In the genomic region with DNA sequence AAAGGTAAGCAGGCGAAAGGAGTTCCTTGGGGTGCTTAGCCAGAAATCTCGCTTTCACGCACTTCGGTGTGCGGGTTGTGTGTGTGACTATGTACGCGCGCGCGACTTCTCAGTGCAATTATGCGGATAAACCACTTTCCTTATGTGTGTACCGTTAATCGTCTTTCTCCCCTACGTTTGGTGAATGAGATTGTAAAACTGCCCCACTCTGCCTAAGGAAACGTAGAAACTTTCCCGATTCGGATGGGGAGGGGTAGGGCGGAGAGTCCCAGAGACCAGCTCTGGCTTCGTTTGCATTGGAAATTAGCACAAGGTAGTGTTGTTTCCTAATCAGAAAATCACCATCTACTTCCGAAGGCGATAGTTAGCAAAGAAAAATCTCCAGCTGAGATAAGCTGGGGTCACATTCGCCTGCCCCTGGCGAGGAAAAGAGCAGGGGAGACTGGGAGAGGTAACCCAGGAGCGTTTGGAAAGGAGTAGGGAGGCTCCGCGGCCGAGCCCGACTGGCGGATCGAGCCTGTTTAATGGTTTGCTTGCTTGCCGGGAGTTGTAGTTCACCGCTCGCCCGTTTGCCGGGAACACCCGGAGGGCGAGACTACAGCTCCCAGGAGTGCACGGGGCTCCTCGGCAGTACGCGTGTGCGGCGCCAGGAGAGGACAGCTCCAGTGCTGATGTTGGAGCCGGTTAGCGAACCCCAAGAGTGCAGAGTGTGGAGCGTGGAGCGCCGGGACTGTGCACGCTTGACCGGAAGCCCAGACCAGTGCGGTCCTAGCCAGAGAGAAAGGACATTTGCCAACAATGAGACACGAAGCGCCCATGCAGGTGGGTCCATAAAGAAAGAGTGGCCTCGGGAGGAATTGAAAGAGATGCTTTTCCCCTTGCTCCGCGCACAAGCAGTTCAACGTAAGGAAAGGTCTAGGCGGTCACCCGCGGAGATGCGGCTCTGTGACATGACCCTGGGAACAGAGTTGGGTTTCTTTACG, we compare ENCODE assay signal across 8 cellular contexts. TPM values are rescaled to one million over a fixed set of nuclear protein-coding genes. Genes with fewer than 3 reads are reported as not detected.
DNase-seq lines count a peak whose midpoint lies in the region; ATAC-seq and TF ChIP-seq lines count a peak whose summit lies in the region.

RAB3C (plus strand) TSS at position 665 of the 983 bp plus-strand sequence; CDS start at position 799, 134 bp downstream.

- TF ChIP-seq POLR2A in esophagus squamous epithelium (IDR thresholded peaks at IDR 0.05), result no peak

- 3 to 5% methylated on average over 38 to 41 of the region's 62 CpGs for WGBS in esophagus squamous epithelium, 2 donors

- H3K36me3 ChIP-seq in esophagus squamous epithelium, result no peaks in the 10 kb centered on the region
- no peaks in the 10 kb centered on the region for H3K36me3 ChIP-seq in mucosa of descending colon (ENCODE audit: low read depth)

- H3K9me3 ChIP-seq in esophagus squamous epithelium, result peaks cover 0 to 3% (median 0%) of the 10 kb centered on the region in 3 donors
- no peaks in the 10 kb centered on the region for H3K9me3 ChIP-seq in mucosa of descending colon

- TF ChIP-seq CTCF in esophagus squamous epithelium (IDR thresholded peaks at IDR 0.05) (peak in 3 of 6 experiments; percentile 7 to 28 (median 18)), mucosa of descending colon (IDR thresholded peaks at IDR 0.05) (no peak)

- peak within 1 kb of the TSS; percentile 50 for H3K27ac Mint-ChIP-seq in stimulated activated effector memory CD8-positive, alpha-beta T cell treated with anti-CD3 and anti-CD28 coated beads, Interleukin-12 subunit alpha, Interleukin-12 subunit beta, amount 100 ng/mL, for 72 hours

- no peaks in the 10 kb centered on the region for H3K9me3 Mint-ChIP-seq in stimulated activated effector memory CD8-positive, alpha-beta T cell treated with anti-CD3 and anti-CD28 coated beads, Interleukin-12 subunit alpha, Interleukin-12 subunit beta, amount 100 ng/mL, for 72 hours

- peaks cover 14% of the 10 kb centered on the region for H3K4me1 Mint-ChIP-seq in stimulated activated effector memory CD8-positive, alpha-beta T cell treated with anti-CD3 and anti-CD28 coated beads, Interleukin-12 subunit alpha, Interleukin-12 subunit beta, amount 100 ng/mL, for 72 hours

- H3K4me3 Mint-ChIP-seq in stimulated activated effector memory CD8-positive, alpha-beta T cell treated with anti-CD3 and anti-CD28 coated beads, Interleukin-12 subunit alpha, Interleukin-12 subunit beta, amount 100 ng/mL, for 72 hours, result peak within 1 kb of the TSS; percentile 67

- peak; percentile 100 for ATAC-seq in GM19438 (IDR thresholded peaks at IDR 0.05; ENCODE audit: low read depth, unreplicated experiment)
- ATAC-seq in HG03460 (IDR thresholded peaks at IDR 0.05; ENCODE audit: unreplicated experiment), result peak; percentile 100
- ATAC-seq in mucosa of descending colon, result peak; percentile 100
- peak; percentile 92 for ATAC-seq in stimulated activated effector memory CD8-positive, alpha-beta T cell treated with anti-CD3 and anti-CD28 coated beads, Interleukin-12 subunit alpha, Interleukin-12 subunit beta, amount 100 ng/mL, for 72 hours

- H3K36me3 Mint-ChIP-seq in stimulated activated effector memory CD8-positive, alpha-beta T cell treated with anti-CD3 and anti-CD28 coated beads, Interleukin-12 subunit alpha, Interleukin-12 subunit beta, amount 100 ng/mL, for 72 hours, result no peaks in the 10 kb centered on the region

- DNase-seq in COLO668 (lab: John Stamatoyannopoulos, UW; ENCODE audit: unreplicated experiment) (peak; percentile 93), NCI-H524 (lab: John Stamatoyannopoulos, UW) (peak; percentile 85 to 95), esophagus squamous epithelium (lab: John Stamatoyannopoulos, UW) (peak; percentile 54), mucosa of descending colon (peak; percentile 91 to 94 (median 92))
- DNase-seq in activated CD8-positive, alpha-beta memory T cell treated with anti-CD3 and anti-CD28 coated beads, Interleukin-2, amount 50 U/mL, for 48 hours, result peak; percentile 77
- DNase-seq in stimulated activated effector memory CD8-positive, alpha-beta T cell treated with anti-CD3 and anti-CD28 coated beads, Interleukin-12 subunit alpha, Interleukin-12 subunit beta, amount 100 ng/mL, for 72 hours (ENCODE audit: low spot score in 2 of 2), result no peak

- H3K27me3 ChIP-seq in esophagus squamous epithelium, result peaks cover 0 to 54% (median 0%) of the 10 kb centered on the region in 4 donors

- H3K4me3 ChIP-seq in esophagus squamous epithelium, result peak within 1 kb of the TSS; percentile 10 to 64 (median 42)
- no peak within 1 kb of the TSS for H3K4me3 ChIP-seq in mucosa of descending colon

- intact Hi-C loops in esophagus squamous epithelium (cut with DNase I) (no loop called here), mucosa of descending colon (cut with DNase I, micrococcal nuclease) (no loop called here)

- no peak within 1 kb of the TSS for H3K27ac ChIP-seq in esophagus squamous epithelium

- peaks cover 3 to 18% (median 10%) of the 10 kb centered on the region in 3 donors for H3K4me1 ChIP-seq in esophagus squamous epithelium
- H3K4me1 ChIP-seq in mucosa of descending colon (ENCODE audit: low read depth), result no peaks in the 10 kb centered on the region

RNA-seq across cellular contexts. Expression of gene RAB3C, which starts in this region (rescaled TPM):
- under 1 TPM in 3 of 4 donors, not detected in 1; 0.09 to 0.38 (median 0.21) TPM for total RNA-seq in esophagus squamous epithelium
- total RNA-seq in mucosa of descending colon, result 1 to 10 TPM; 2.9 to 4.8 (median 3.1) TPM

Comparison
In these comparisons a context has a peak if more than half of its experiments do, and no peak if none do; other contexts are left out.
1. Peak in DNase-seq and H3K4me3 ChIP-seq in esophagus squamous epithelium; RNA of the gene not detected or under 1 TPM.
2. DNase-seq: peak in COLO668 (single experiment), NCI-H524 (2 of 2), activated CD8-positive, alpha-beta memory T cell treated with anti-CD3 and anti-CD28 coated beads, Interleukin-2, amount 50 U/mL, for 48 hours (single experiment) and mucosa of descending colon (3 of 3); none in stimulated activated effector memory CD8-positive, alpha-beta T cell treated with anti-CD3 and anti-CD28 coated beads, Interleukin-12 subunit alpha, Interleukin-12 subunit beta, amount 100 ng/mL, for 72 hours (0 of 2).
3. Peak in every context shown above with its lines, with median percentiles within 50 percentile points of each other: ATAC-seq.